In the genomic region with DNA sequence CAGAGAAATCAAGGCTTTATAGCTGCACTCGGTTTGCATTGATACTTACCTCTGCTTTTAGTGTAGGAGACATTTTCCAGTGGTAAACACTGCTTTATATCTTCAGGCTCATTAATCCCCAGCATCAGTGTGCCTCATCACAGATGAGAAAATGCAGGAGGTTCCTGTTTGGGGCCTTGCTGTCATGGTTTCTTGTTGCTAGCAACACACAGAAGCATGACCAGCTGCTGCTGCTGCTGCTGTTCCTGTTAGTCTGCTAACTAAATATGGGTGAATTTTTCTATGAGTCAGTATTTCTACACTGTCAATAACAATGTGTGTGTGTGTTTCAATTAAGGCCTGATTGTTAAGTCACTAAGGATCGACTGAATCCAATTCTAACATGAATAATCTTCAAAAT, we compare ENCODE assay signal across 8 cellular contexts.
DNase-seq lines count a peak whose midpoint lies in the region; ATAC-seq and TF ChIP-seq lines count a peak whose summit lies in the region.

No MANE protein-coding gene starts in this region.

- H2AFZ ChIP-seq in neuron (ENCODE audit: low read depth, low read length) = peak overlapping the region; percentile 63

- H3K9me3 ChIP-seq in CD4-positive, CD25-positive, alpha-beta regulatory T cell (ENCODE audit: control insufficient read depth in 2 of 2, low read length in 2 of 2) = no peaks in the 10 kb centered on the region
- H3K9me3 ChIP-seq in esophagus (ENCODE audit: control insufficient read depth in 2 of 2, insufficient read depth in 1 of 2, low read depth in 1 of 2, low read length in 1 of 2) (no peaks in the 10 kb centered on the region), neuron (ENCODE audit: low read length) (no peaks in the 10 kb centered on the region), WERI-Rb-1 (ENCODE audit: severe bottlenecking) (no peaks in the 10 kb centered on the region)

- H3K4me3 Mint-ChIP-seq in CD4-positive, CD25-positive, alpha-beta regulatory T cell = no peak overlapping the region

- CTCF ChIA-PET in RWPE1 (lab: Yijun Ruan, JAX) = interaction anchor here (0.9 kb wide), 1 partner anchor 16 kb away, joined by 5 read pairs; no protein-coding TSS in a partner anchor

- no peaks in the 10 kb centered on the region for H3K27me3 Mint-ChIP-seq in CD4-positive, CD25-positive, alpha-beta regulatory T cell

- no peak overlapping the region for H3K4me3 ChIP-seq in CD4-positive, CD25-positive, alpha-beta regulatory T cell (ENCODE audit: low read depth, low read length)
- H3K4me3 ChIP-seq in esophagus (ENCODE audit: low read depth in 1 of 2, low read length in 2 of 2) (no peak overlapping the region), neuron (ENCODE audit: low read length) (no peak overlapping the region), WERI-Rb-1 (ENCODE audit: low read depth, low read length) (no peak overlapping the region)

- peak in 2 of 3 donors; percentile 12 to 28 for DNase-seq in CD4-positive, CD25-positive, alpha-beta regulatory T cell
- DNase-seq in RWPE1 (ENCODE audit: low spot score) (peak; percentile 54), WERI-Rb-1 (no peak), OCI-M2 (lab: John Stamatoyannopoulos, UW; ENCODE audit: unreplicated experiment) (no peak)

- peaks cover 0 to 5% (median 4%) of the 10 kb centered on the region in 4 donors for H3K4me1 Mint-ChIP-seq in CD4-positive, CD25-positive, alpha-beta regulatory T cell

- POLR2A ChIA-PET in RWPE1 (lab: Yijun Ruan, JAX; ENCODE audit: low non-redundant PET) = no interaction called here

- H3K27me3 ChIP-seq in CD4-positive, CD25-positive, alpha-beta regulatory T cell (ENCODE audit: control insufficient read depth, insufficient read depth, low read length) = no peaks in the 10 kb centered on the region
- H3K27me3 ChIP-seq in esophagus (ENCODE audit: control insufficient read depth in 1 of 2, insufficient read depth in 2 of 2, low read length in 2 of 2) (no peaks in the 10 kb centered on the region), neuron (ENCODE audit: insufficient read depth, low read length) (no peaks in the 10 kb centered on the region), WERI-Rb-1 (ENCODE audit: insufficient read depth, low read depth, severe bottlenecking) (no peaks in the 10 kb centered on the region)

- WGBS in esophagus, 2 donors = 18 to 32% methylated on average over 2 of the region's 2 CpGs

- TF ChIP-seq CTCF in RWPE1 (conservative IDR thresholded peaks at IDR 0.05; ENCODE audit: low read depth) (no peak), WERI-Rb-1 (IDR thresholded peaks at IDR 0.05; ENCODE audit: low read depth, low read length) (no peak)

- no peaks in the 10 kb centered on the region for H3K36me3 Mint-ChIP-seq in CD4-positive, CD25-positive, alpha-beta regulatory T cell

- H3K36me3 ChIP-seq in CD4-positive, CD25-positive, alpha-beta regulatory T cell (ENCODE audit: control insufficient read depth, insufficient read depth, low read length) = no peaks in the 10 kb centered on the region
- no peaks in the 10 kb centered on the region for H3K36me3 ChIP-seq in esophagus (ENCODE audit: control insufficient read depth in 2 of 2, insufficient read depth in 2 of 2, low read length in 1 of 2)
- no peaks in the 10 kb centered on the region for H3K36me3 ChIP-seq in neuron (ENCODE audit: insufficient read depth, low read length)
- H3K36me3 ChIP-seq in WERI-Rb-1 = no peaks in the 10 kb centered on the region

- peak overlapping the region in 1 of 3 donors; percentile 66 for H3K27ac Mint-ChIP-seq in CD4-positive, CD25-positive, alpha-beta regulatory T cell

- H3K4me1 ChIP-seq in CD4-positive, CD25-positive, alpha-beta regulatory T cell (ENCODE audit: control insufficient read depth, insufficient read depth, low read length, poor library complexity, severe bottlenecking) = no peaks in the 10 kb centered on the region
- no peaks in the 10 kb centered on the region for H3K4me1 ChIP-seq in esophagus (ENCODE audit: control insufficient read depth in 2 of 2, insufficient read depth in 2 of 2, low read length in 1 of 2)
- peaks cover 7% of the 10 kb centered on the region for H3K4me1 ChIP-seq in neuron (ENCODE audit: insufficient read depth, low read length)

- H3K9me3 Mint-ChIP-seq in CD4-positive, CD25-positive, alpha-beta regulatory T cell = peaks cover 0 to 2% (median 0%) of the 10 kb centered on the region in 7 donors

- ATAC-seq in CD4-positive, CD25-positive, alpha-beta regulatory T cell (ENCODE audit: low read depth in 2 of 2) = peak; percentile 69 to 71
- ATAC-seq in GM19025 (IDR thresholded peaks at IDR 0.05; ENCODE audit: low read depth, unreplicated experiment) (peak; percentile 60), HG03457 (IDR thresholded peaks at IDR 0.05; ENCODE audit: unreplicated experiment) (peak; percentile 63)

- no peak overlapping the region for H3K27ac ChIP-seq in CD4-positive, CD25-positive, alpha-beta regulatory T cell (ENCODE audit: insufficient read depth, low read length, poor library complexity, severe bottlenecking)
- H3K27ac ChIP-seq in RWPE1 (no peak overlapping the region), esophagus (ENCODE audit: low read depth in 2 of 2, low read length in 1 of 2) (peak overlapping the region; percentile 31 to 33), WERI-Rb-1 (no peak overlapping the region)

Comparison
In these comparisons a context has a peak if more than half of its experiments do, and no peak if none do; other contexts are left out.
1. DNase-seq: peak in CD4-positive, CD25-positive, alpha-beta regulatory T cell (2 of 3) and RWPE1 (single experiment); none in WERI-Rb-1 (single experiment) and OCI-M2 (single experiment).
2. H3K27ac ChIP-seq: peak in esophagus (2 of 2); none in CD4-positive, CD25-positive, alpha-beta regulatory T cell (single experiment), RWPE1 (single experiment) and WERI-Rb-1 (single experiment).
3. Peak in every context shown above with its lines, with median percentiles within 50 percentile points of each other: ATAC-seq.